In genomic region chr12:98637068-98637467, GRCh38 we compare ENCODE assay signal across 27 cellular contexts.
"Had no signal": no experiment of that assay in that cellular context is flagged by ENCODE, and none has a peak within 500 bp of the region (broad histone marks: within the 10 kb centered on the region; RNA-seq: fewer than 3 reads in every experiment).

No MANE protein-coding gene starts in this region.

- H3K4me3 Mint-ChIP-seq: activated CD4-positive, alpha-beta memory T cell treated with anti-CD3 and anti-CD28 coated beads, Interleukin-2, amount 10 ng/mL, durations not matched to agents 7 days and 5 days; activated CD4-positive, alpha-beta T cell treated with anti-CD3 and anti-CD28 coated beads, Interleukin-2, amount 10 ng/mL, durations not matched to agents 7 days and 5 days; activated T-cell treated with anti-CD3 and anti-CD28 coated beads, Interleukin-2, amount 50 U/mL, for 4 hours; activated T-helper 17 cell treated with anti-CD3 and anti-CD28 coated beads, Interleukin-2, amount 50 U/mL, for 72 hours; central memory CD8-positive, alpha-beta T cell; natural killer cell treated with Interleukin-12 subunit alpha and Interleukin-12 subunit beta and Interleukin-15 and Interleukin-18, amount 100 ng/mL, for 72 hours; stimulated activated naive B cell treated with anti-CD40 and anti-IgM and Interleukin-4, amounts not matched to agents 10 μg/mL and 1 μg/mL and 100 μg/mL, for 72 hours had no signal

- H3K27ac ChIP-seq: left lung, right atrium auricular region, stomach, upper lobe of right lung, WERI-Rb-1 had no signal

- H3K9me3 ChIP-seq: esophagus squamous epithelium, left lung, mucosa of descending colon, right atrium auricular region, stomach, thyroid gland, upper lobe of right lung had no signal

- H3K27me3 Mint-ChIP-seq: activated CD4-positive, alpha-beta memory T cell treated with anti-CD3 and anti-CD28 coated beads, Interleukin-2, amount 10 ng/mL, durations not matched to agents 7 days and 5 days; activated CD4-positive, alpha-beta T cell treated with anti-CD3 and anti-CD28 coated beads, Interleukin-2, amount 10 ng/mL, durations not matched to agents 7 days and 5 days; activated T-helper 17 cell treated with anti-CD3 and anti-CD28 coated beads, Interleukin-2, amount 50 U/mL, for 72 hours; central memory CD8-positive, alpha-beta T cell; natural killer cell treated with Interleukin-12 subunit alpha and Interleukin-12 subunit beta and Interleukin-15 and Interleukin-18, amount 100 ng/mL, for 72 hours; stimulated activated naive B cell treated with anti-CD40 and anti-IgM and Interleukin-4, amounts not matched to agents 10 μg/mL and 1 μg/mL and 100 μg/mL, for 72 hours had no signal

- H3K4me1 ChIP-seq: right atrium auricular region had no signal

- H3K36me3 Mint-ChIP-seq: natural killer cell treated with Interleukin-12 subunit alpha and Interleukin-12 subunit beta and Interleukin-15 and Interleukin-18, amount 100 ng/mL, for 72 hours had no signal

- DNase-seq: activated CD4-positive, alpha-beta memory T cell treated with anti-CD3 and anti-CD28 coated beads, Interleukin-2, amount 10 ng/mL, durations not matched to agents 7 days and 5 days; activated CD4-positive, alpha-beta T cell treated with anti-CD3 and anti-CD28 coated beads for 1 hour; activated CD4-positive, alpha-beta T cell treated with anti-CD3 and anti-CD28 coated beads, Interleukin-2, amount 10 ng/mL, durations not matched to agents 7 days and 5 days; activated gamma-delta T cell treated with Interleukin-2 at 50 U/mL for 16 hours; activated naive CD4-positive, alpha-beta T cell treated with anti-CD3 and anti-CD28 coated beads, Interleukin-2, amount 50 U/mL, for 16 hours; activated T-cell treated with anti-CD3 and anti-CD28 coated beads, Interleukin-2, amount 50 U/mL, for 4 hours; amniotic stem cell; dermis blood vessel endothelial cell; effector CD4-positive, alpha-beta T cell; esophagus squamous epithelium; foreskin melanocyte; left lung; mucosa of descending colon; stimulated activated CD4-positive, alpha-beta T cell treated with anti-CD3 and anti-CD28 coated beads, Interleukin-15, amount 100 ng/mL, for 24 hours; stimulated activated CD4-positive, alpha-beta T cell treated with anti-CD3 and anti-CD28 coated beads, Interleukin-2, amount 100 ng/mL, for 24 hours; stimulated activated naive B cell treated with anti-CD40 and anti-IgM and Interleukin-4, amounts not matched to agents 10 μg/mL and 1 μg/mL and 100 μg/mL, for 72 hours; stomach; T1000; thyroid gland; upper lobe of right lung; WERI-Rb-1 had no signal

- H3K4me3 ChIP-seq: esophagus squamous epithelium, left lung, lung, mucosa of descending colon, right atrium auricular region, stomach, thyroid gland, upper lobe of right lung had no signal

- H3K27me3 ChIP-seq: esophagus squamous epithelium, left lung, right atrium auricular region, stomach, thyroid gland, upper lobe of right lung had no signal

- FAIRE-seq: bronchial epithelial cell had no signal

- H3K36me3 ChIP-seq: left lung, right atrium auricular region, thyroid gland, upper lobe of right lung had no signal

- ATAC-seq: activated T-cell treated with anti-CD3 and anti-CD28 coated beads, Interleukin-2, amount 50 U/mL, for 4 hours; activated T-helper 17 cell treated with anti-CD3 and anti-CD28 coated beads, Interleukin-2, amount 50 U/mL, for 72 hours; left lung; mucosa of descending colon; natural killer cell treated with Interleukin-12 subunit alpha and Interleukin-12 subunit beta and Interleukin-15 and Interleukin-18, amount 100 ng/mL, for 72 hours; stimulated activated naive B cell treated with anti-CD40 and anti-IgM and Interleukin-4, amounts not matched to agents 10 μg/mL and 1 μg/mL and 100 μg/mL, for 72 hours; upper lobe of right lung had no signal

- H3K27ac Mint-ChIP-seq: activated CD4-positive, alpha-beta memory T cell treated with anti-CD3 and anti-CD28 coated beads, Interleukin-2, amount 10 ng/mL, durations not matched to agents 7 days and 5 days; activated CD4-positive, alpha-beta T cell treated with anti-CD3 and anti-CD28 coated beads, Interleukin-2, amount 10 ng/mL, durations not matched to agents 7 days and 5 days; activated T-helper 17 cell treated with anti-CD3 and anti-CD28 coated beads, Interleukin-2, amount 50 U/mL, for 72 hours; natural killer cell treated with Interleukin-12 subunit alpha and Interleukin-12 subunit beta and Interleukin-15 and Interleukin-18, amount 100 ng/mL, for 72 hours had no signal

- H3K9me3 Mint-ChIP-seq: activated CD4-positive, alpha-beta memory T cell treated with anti-CD3 and anti-CD28 coated beads, Interleukin-2, amount 10 ng/mL, durations not matched to agents 7 days and 5 days; activated CD4-positive, alpha-beta T cell treated with anti-CD3 and anti-CD28 coated beads, Interleukin-2, amount 10 ng/mL, durations not matched to agents 7 days and 5 days; activated T-cell treated with anti-CD3 and anti-CD28 coated beads, Interleukin-2, amount 50 U/mL, for 4 hours; activated T-helper 17 cell treated with anti-CD3 and anti-CD28 coated beads, Interleukin-2, amount 50 U/mL, for 72 hours; central memory CD8-positive, alpha-beta T cell; natural killer cell treated with Interleukin-12 subunit alpha and Interleukin-12 subunit beta and Interleukin-15 and Interleukin-18, amount 100 ng/mL, for 72 hours; stimulated activated naive B cell treated with anti-CD40 and anti-IgM and Interleukin-4, amounts not matched to agents 10 μg/mL and 1 μg/mL and 100 μg/mL, for 72 hours had no signal
